ENCODE assay signal across 9 cellular contexts in genomic region chr1:227759345-227760300, GRCh38. TPM values are rescaled to one million over a fixed set of nuclear protein-coding genes. Genes with fewer than 3 reads are reported as not detected.
A peak's percentile ranks its signal among the peaks of the same experiment; 100 is the strongest.
DNase-seq lines count a peak whose midpoint lies in the region; ATAC-seq and TF ChIP-seq lines count a peak whose summit lies in the region.
"Had no signal": no experiment of that assay in that cellular context is flagged by ENCODE, and none has a peak within 500 bp of the region (broad histone marks: within the 10 kb centered on the region; RNA-seq: fewer than 3 reads in every experiment).

No MANE protein-coding gene starts in this region.

- H3K36me3 Mint-ChIP-seq in T-helper 17 cell (ENCODE audit: low read depth): no peaks in the 10 kb centered on the region
- H3K36me3 Mint-ChIP-seq in endothelial cell (ENCODE audit: low read depth, unreplicated experiment): peaks cover 20% of the 10 kb centered on the region

- no peak overlapping the region for H3K27ac Mint-ChIP-seq in T-helper 17 cell
- H3K27ac Mint-ChIP-seq in endothelial cell (ENCODE audit: unreplicated experiment): no peak overlapping the region

- H3K9me3 ChIP-seq in T-helper 17 cell (ENCODE audit: control insufficient read depth, low read length, poor library complexity, severe bottlenecking): no peaks in the 10 kb centered on the region

- H3K4me1 Mint-ChIP-seq in T-helper 17 cell: peaks cover 37% of the 10 kb centered on the region
- no peaks in the 10 kb centered on the region for H3K4me1 Mint-ChIP-seq in endothelial cell (ENCODE audit: unreplicated experiment)

- no peaks in the 10 kb centered on the region for H3K9me3 Mint-ChIP-seq in endothelial cell (ENCODE audit: unreplicated experiment)

- TF ChIP-seq CTCF in endothelial cell (IDR thresholded peaks at IDR 0.05; ENCODE audit: unreplicated experiment): no peak

- H3K4me3 Mint-ChIP-seq in T-helper 17 cell (no peak overlapping the region), endothelial cell (ENCODE audit: unreplicated experiment) (no peak overlapping the region)

- DNase-seq in COLO668 (lab: John Stamatoyannopoulos, UW; ENCODE audit: unreplicated experiment): peak; percentile 71
- peak; percentile 91 for DNase-seq in NCI-H2107 treated with DMSO at 0.1 percent for 48 hours (lab: John Stamatoyannopoulos, UW; ENCODE audit: unreplicated experiment)
- peak; percentile 94 for DNase-seq in dedifferentiated amniotic fluid mesenchymal stem cell (ENCODE audit: extremely low spot score)
- peak; percentile 99 for DNase-seq in myocyte (ENCODE audit: low read depth)
- no peak for DNase-seq in T-helper 17 cell
- no peak for DNase-seq in NCI-H345 (lab: John Stamatoyannopoulos, UW)
- no peak for DNase-seq in endothelial cell (ENCODE audit: low spot score)
- DNase-seq: stimulated activated CD4-positive, alpha-beta T cell treated with anti-CD3 and anti-CD28 coated beads, Interleukin-2, amount 100 ng/mL, for 48 hours had no signal

- no peaks in the 10 kb centered on the region for H3K27me3 Mint-ChIP-seq in T-helper 17 cell
- H3K27me3 Mint-ChIP-seq in endothelial cell (ENCODE audit: unreplicated experiment): peaks cover 2% of the 10 kb centered on the region

- ATAC-seq in T-helper 17 cell (no peak), HG03571 (IDR thresholded peaks at IDR 0.05; ENCODE audit: unreplicated experiment) (no peak)

RNA-seq across cellular contexts. Expression of gene SNAP47, which starts 24.4 kb away (rescaled TPM):
- total RNA-seq in myocyte: 42.9 and 43.1 TPM in 2 replicates
- polyA plus RNA-seq in myocyte (2012): 39.9 TPM
- total RNA-seq in T-helper 17 cell: 10 to 100 TPM; 20.4 to 23.6 TPM
- 32.2 TPM for total RNA-seq in endothelial cell (ENCODE audit: unreplicated experiment)

RNA-seq across cellular contexts. Expression of gene JMJD4, which starts 24.5 kb away (rescaled TPM):
- total RNA-seq in myocyte (25.4 and 40.2 TPM in 2 replicates), T-helper 17 cell (10 to 100 TPM in 1 of 2 donors, 1 to 10 TPM in 1; 6.8 to 11.2 TPM), endothelial cell (ENCODE audit: unreplicated experiment) (13.4 TPM)
- 25.1 TPM for polyA plus RNA-seq in myocyte (2012)

RNA-seq across cellular contexts. Expression of gene PRSS38, which starts 55.9 kb away (rescaled TPM):
- total RNA-seq in myocyte (not detected in 2 replicates), T-helper 17 cell (not detected), endothelial cell (ENCODE audit: unreplicated experiment) (not detected)
- polyA plus RNA-seq in myocyte (2012): not detected

Comparison
In these comparisons a context has a peak if more than half of its experiments do, and no peak if none do; other contexts are left out.
1. DNase-seq: peak in COLO668 (single experiment), NCI-H2107 treated with DMSO at 0.1 percent for 48 hours (single experiment), dedifferentiated amniotic fluid mesenchymal stem cell (single experiment) and myocyte (single experiment); none in T-helper 17 cell (0 of 3), NCI-H345 (single experiment) and endothelial cell (single experiment).